8 cellular contexts compared by ENCODE assay signal in the genomic region with DNA sequence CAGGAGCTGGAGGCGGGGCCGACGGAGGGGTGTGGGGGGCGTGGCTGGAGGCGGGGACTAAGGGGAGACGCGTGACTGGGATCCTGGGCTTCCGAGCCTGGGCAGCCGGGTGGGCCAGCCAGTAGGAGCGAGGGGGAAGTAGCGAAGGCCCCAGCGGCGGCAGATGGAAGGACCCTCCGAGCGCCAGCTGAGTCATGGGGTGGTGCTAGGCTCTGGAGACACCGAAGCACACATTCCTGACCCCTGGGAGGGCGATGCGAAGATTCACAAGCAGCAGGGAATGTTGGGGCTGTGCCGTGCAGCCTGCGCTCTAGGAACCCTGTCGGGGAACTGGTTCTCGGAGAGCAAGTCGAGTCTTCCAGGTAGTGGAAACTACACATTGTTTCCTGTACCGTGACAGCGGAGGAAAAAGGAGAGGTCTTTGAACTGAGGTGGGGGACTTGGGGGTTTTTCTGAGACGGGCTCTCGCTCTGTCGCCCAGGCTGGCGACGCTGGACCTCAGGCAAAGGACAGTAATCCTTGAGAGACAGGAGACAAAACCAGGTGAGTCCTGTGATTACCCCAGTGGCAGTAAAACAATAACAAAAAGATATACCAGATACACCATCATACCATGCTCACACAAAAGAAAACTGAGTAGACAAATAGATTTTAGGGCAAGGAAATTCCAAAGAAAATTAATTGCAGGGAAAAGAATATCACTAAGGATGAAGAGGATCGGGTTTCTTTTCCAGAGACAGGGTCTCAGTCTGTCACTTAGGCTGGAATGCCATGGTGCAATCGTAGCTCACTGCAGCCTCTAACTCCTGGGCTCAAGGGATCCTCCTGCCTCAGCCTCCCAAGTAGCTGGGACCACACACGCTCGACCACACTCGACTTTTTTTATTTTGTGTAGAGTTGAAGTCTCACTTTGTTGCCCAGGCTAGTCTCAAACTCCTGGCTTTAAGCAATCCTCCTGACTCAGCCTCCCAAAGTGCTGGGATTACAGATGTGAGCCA. TPM values are rescaled to one million over a fixed set of nuclear protein-coding genes. Genes with fewer than 3 reads are reported as not detected.
DNase-seq lines count a peak whose midpoint lies in the region; ATAC-seq and TF ChIP-seq lines count a peak whose summit lies in the region.

No MANE protein-coding gene starts in this region.

- H3K36me3 ChIP-seq in HUES64 (ENCODE audit: insufficient read depth, low read length): peaks cover 6% of the 10 kb centered on the region; the same call in 1 of the 2 replicates
- H3K36me3 ChIP-seq in kidney epithelial cell (ENCODE audit: control insufficient read depth, insufficient read depth, low read length): no peaks in the 10 kb centered on the region
- no peaks in the 10 kb centered on the region for H3K36me3 ChIP-seq in tibial nerve

- WGBS in HUES64: 13% methylated on average over 35 of the region's 35 CpGs
- WGBS in tibial nerve, 2 donors: 12% methylated on average over 35 of the region's 35 CpGs

- peak; percentile 57 for ATAC-seq in GM21390 (IDR thresholded peaks at IDR 0.05; ENCODE audit: unreplicated experiment)
- peak in 1 of 2 donors; percentile 76 for ATAC-seq in activated naive CD4-positive, alpha-beta T cell treated with anti-CD3 and anti-CD28 coated beads, Interleukin-2, amount 50 U/mL, for 72 hours

- H3K27me3 ChIP-seq in HUES64 (ENCODE audit: insufficient read depth, low read length) (no peaks in the 10 kb centered on the region), kidney epithelial cell (ENCODE audit: control insufficient read depth, insufficient read depth, low read length) (no peaks in the 10 kb centered on the region), tibial nerve (no peaks in the 10 kb centered on the region)

- no peaks in the 10 kb centered on the region for H3K9me3 ChIP-seq in HUES64 (ENCODE audit: insufficient read depth, low read depth, low read length)
- peaks cover 0 to 10% (median 0%) of the 10 kb centered on the region in 4 donors for H3K9me3 ChIP-seq in tibial nerve

- peak overlapping the region; percentile 88 to 93 for H3K27ac Mint-ChIP-seq in activated naive CD4-positive, alpha-beta T cell treated with anti-CD3 and anti-CD28 coated beads, Interleukin-2, amount 50 U/mL, for 72 hours

- H3K36me3 Mint-ChIP-seq in activated naive CD4-positive, alpha-beta T cell treated with anti-CD3 and anti-CD28 coated beads, Interleukin-2, amount 50 U/mL, for 72 hours: peaks cover 5 to 18% of the 10 kb centered on the region in 2 donors

- peak overlapping the region; percentile 93 for H3K27ac ChIP-seq in HUES64 (ENCODE audit: low read depth, low read length)
- H3K27ac ChIP-seq in tibial nerve: peak overlapping the region; percentile 68 to 100 (median 89)

- H3K4me3 ChIP-seq in HUES64 (ENCODE audit: low read length) (peak overlapping the region; percentile 66), kidney epithelial cell (ENCODE audit: low read depth, low read length) (peak overlapping the region; percentile 66), tibial nerve (peak overlapping the region; percentile 41 to 80 (median 53))

- peak; percentile 50 for TF ChIP-seq POLR2A in GM10847 (IDR thresholded peaks at IDR 0.05; ENCODE audit: extremely low read depth, insufficient read length)
- TF ChIP-seq POLR2A in tibial nerve (IDR thresholded peaks at IDR 0.05): peak; percentile 45 to 62

- H3K9ac ChIP-seq in HUES64 (ENCODE audit: low read depth, low read length): peak overlapping the region; percentile 80

- H3K9me3 Mint-ChIP-seq in activated naive CD4-positive, alpha-beta T cell treated with anti-CD3 and anti-CD28 coated beads, Interleukin-2, amount 50 U/mL, for 72 hours: no peaks in the 10 kb centered on the region

- TF ChIP-seq CTCF in kidney epithelial cell (IDR thresholded peaks at IDR 0.05; ENCODE audit: insufficient read depth, low read length, poor library complexity, severe bottlenecking) (no peak), tibial nerve (IDR thresholded peaks at IDR 0.05) (peak in 4 of 5 experiments; percentile 11 to 62 (median 14))

- DNase-seq in activated naive CD4-positive, alpha-beta T cell treated with anti-CD3 and anti-CD28 coated beads, Interleukin-2, amount 50 U/mL, for 72 hours (ENCODE audit: low spot score in 2 of 2): no peak
- DNase-seq in kidney epithelial cell (ENCODE audit: low read depth): peak; percentile 89
- DNase-seq in tibial nerve (ENCODE audit: low spot score in 2 of 2): no peak
- no peak for DNase-seq in NK-92 (lab: John Stamatoyannopoulos, UW; ENCODE audit: unreplicated experiment)
- no peak for DNase-seq in NCI-H1417 treated with DMSO at 0.1 percent for 48 hours (lab: John Stamatoyannopoulos, UW)

- TF ChIP-seq EP300 in tibial nerve (IDR thresholded peaks at IDR 0.05): peak in 1 of 2 donors; percentile 25

- H3K4me1 ChIP-seq in HUES64 (ENCODE audit: insufficient read depth, low read length) (peaks cover 6% of the 10 kb centered on the region; the same call in 1 of the 2 replicates), tibial nerve (peaks cover 0 to 41% (median 24%) of the 10 kb centered on the region in 4 donors)

RNA-seq across cellular contexts. Expression of gene AFG3L2, which starts 0.8 kb away (rescaled TPM):
- 51.9 TPM for polyA plus RNA-seq in HUES64 (2013, experiment 1 of 2)
- polyA plus RNA-seq in HUES64 (2013, experiment 2 of 2): 50.3 TPM
- 10 to 100 TPM; 36.8 to 52.3 TPM for total RNA-seq in activated naive CD4-positive, alpha-beta T cell treated with anti-CD3 and anti-CD28 coated beads, Interleukin-2, amount 50 U/mL, for 72 hours
- total RNA-seq in kidney epithelial cell: 37.8 and 50.2 TPM in 2 replicates
- total RNA-seq in tibial nerve: 10 to 100 TPM; 35.7 to 54.8 (median 42.5) TPM

RNA-seq across cellular contexts. Expression of gene PRELID3A, which starts 29.9 kb away (rescaled TPM):
- polyA plus RNA-seq in HUES64 (2013, experiment 1 of 2): 7.1 TPM
- polyA plus RNA-seq in HUES64 (2013, experiment 2 of 2): 8.4 TPM
- 1 to 10 TPM; 1.2 to 5.0 TPM for total RNA-seq in activated naive CD4-positive, alpha-beta T cell treated with anti-CD3 and anti-CD28 coated beads, Interleukin-2, amount 50 U/mL, for 72 hours
- total RNA-seq in kidney epithelial cell: 4.3 and 8.6 TPM in 2 replicates
- 10 to 100 TPM; 11.3 to 19.9 (median 12.3) TPM for total RNA-seq in tibial nerve
